ENCODE assay signal across 8 cellular contexts in the genomic region with DNA sequence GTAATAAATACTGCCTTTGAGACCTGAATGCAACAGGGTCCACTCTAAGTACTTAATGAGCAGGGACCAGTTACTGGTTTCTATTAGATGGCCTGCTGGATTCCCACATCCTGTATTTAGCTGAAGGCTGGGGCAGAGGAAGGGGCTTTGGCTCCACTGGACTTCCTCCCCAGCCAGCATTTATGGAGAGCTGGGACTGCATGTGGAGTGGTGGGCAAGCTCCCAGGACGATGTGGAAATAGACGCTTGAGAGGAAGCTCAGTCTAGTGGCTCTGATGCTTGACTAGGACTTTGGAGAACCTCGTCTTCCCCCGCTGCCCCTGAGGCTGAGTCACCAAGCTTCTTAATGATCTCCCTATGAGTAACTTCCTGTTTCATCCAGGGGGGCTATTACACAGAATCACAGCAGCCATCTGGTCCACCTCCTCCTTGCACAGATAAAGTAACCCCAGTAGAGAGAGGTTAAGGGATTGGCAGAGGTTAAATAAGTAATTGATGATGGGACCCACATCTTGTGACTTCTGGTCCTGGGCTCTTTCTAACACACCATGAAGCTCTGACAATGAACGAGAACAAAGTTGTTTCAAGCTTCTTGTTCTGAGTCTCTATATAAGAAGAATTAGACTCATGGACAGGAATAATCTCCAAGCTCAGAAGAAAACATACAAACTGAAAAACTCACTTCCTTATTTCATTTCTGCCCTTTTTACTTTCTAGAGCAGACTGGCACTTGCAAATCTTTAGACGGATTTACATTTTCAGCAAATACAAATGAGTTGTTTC.
DNase-seq lines count a peak whose midpoint lies in the region; ATAC-seq, FAIRE-seq and TF ChIP-seq lines count a peak whose summit lies in the region.

No MANE protein-coding gene starts in this region.

- no peak overlapping the region for H3K27ac Mint-ChIP-seq in activated CD4-positive, alpha-beta T cell treated with anti-CD3 and anti-CD28 coated beads for 36 hours
- peak overlapping the region; percentile 97 for H3K27ac Mint-ChIP-seq in activated B cell treated with CpG ODN at 0.5 μM for 24 hours

- WGBS in small intestine, 3 donors = 38 to 61% (median 60%) methylated on average over 6 of the region's 6 CpGs

- H3K4me3 ChIP-seq in small intestine (ENCODE audit: low read depth in 1 of 2, low read length in 2 of 2) = no peak overlapping the region

- CTCF ChIA-PET in activated CD4-positive, alpha-beta T cell treated with anti-CD3 and anti-CD28 coated beads for 36 hours (lab: Charles Lee) = interaction anchor here (0.7 to 0.8 kb wide), 2 partner anchors 66 to 94 kb away, joined by 3 read pairs; no protein-coding TSS in a partner anchor
- CTCF ChIA-PET in activated B cell treated with CpG ODN at 0.5 μM for 24 hours (lab: Charles Lee) = interaction anchor here (0.6 to 1.0 kb wide), 2 partner anchors 70 to 561 kb away, joined by 3 read pairs; no protein-coding TSS in a partner anchor
- CTCF ChIA-PET in HEK293T (lab: Yijun Ruan, JAX) = no interaction called here

- FAIRE-seq in small intestine (lab: Jason Lieb, UNC) = no peak

- POLR2A ChIA-PET in activated CD4-positive, alpha-beta T cell treated with anti-CD3 and anti-CD28 coated beads for 36 hours (lab: Charles Lee) = interaction anchor here (0.7 kb wide), 1 partner anchor 9 kb away, joined by 3 read pairs; no protein-coding TSS in a partner anchor
- POLR2A ChIA-PET in activated B cell treated with CpG ODN at 0.5 μM for 24 hours (lab: Charles Lee) = interaction anchor here (0.5 to 1.7 kb wide), 12 partner anchors 9 to 1209 kb away, joined by 3 to 13 read pairs (median 4); a partner anchor contains a TSS
- POLR2A ChIA-PET in HEK293T (lab: Yijun Ruan, JAX) = no interaction called here

- TF ChIP-seq CTCF in activated B cell treated with CpG ODN at 0.5 μM for 24 hours (IDR thresholded peaks at IDR 0.05) = no peak

- ATAC-seq in activated CD4-positive, alpha-beta T cell treated with anti-CD3 and anti-CD28 coated beads for 36 hours = peak; percentile 79
- peak; percentile 71 for ATAC-seq in GM21529 (IDR thresholded peaks at IDR 0.05; ENCODE audit: unreplicated experiment)
- ATAC-seq in activated B cell treated with CpG ODN at 0.5 μM for 24 hours (ENCODE audit: low read depth) = peak; percentile 90
- ATAC-seq in Right ventricle myocardium superior (ENCODE audit: poor library complexity) = peak; percentile 72

- peaks cover 15% of the 10 kb centered on the region for H3K4me1 Mint-ChIP-seq in activated CD4-positive, alpha-beta T cell treated with anti-CD3 and anti-CD28 coated beads for 36 hours
- peaks cover 28% of the 10 kb centered on the region for H3K4me1 Mint-ChIP-seq in activated B cell treated with CpG ODN at 0.5 μM for 24 hours

- H3K27me3 ChIP-seq in small intestine (ENCODE audit: control insufficient read depth in 2 of 2, insufficient read depth in 2 of 2, low read length in 2 of 2) = no peaks in the 10 kb centered on the region

- no peak overlapping the region for H3K4me3 Mint-ChIP-seq in activated CD4-positive, alpha-beta T cell treated with anti-CD3 and anti-CD28 coated beads for 36 hours
- peak overlapping the region; percentile 72 for H3K4me3 Mint-ChIP-seq in activated B cell treated with CpG ODN at 0.5 μM for 24 hours

- peaks cover 4% of the 10 kb centered on the region for H3K27me3 Mint-ChIP-seq in activated CD4-positive, alpha-beta T cell treated with anti-CD3 and anti-CD28 coated beads for 36 hours
- H3K27me3 Mint-ChIP-seq in activated B cell treated with CpG ODN at 0.5 μM for 24 hours = no peaks in the 10 kb centered on the region

- H3K27ac ChIP-seq in small intestine (ENCODE audit: low read depth in 1 of 2, low read length in 1 of 2) = peak overlapping the region in 1 of 2 donors; percentile 71

- H3K9me3 Mint-ChIP-seq in activated CD4-positive, alpha-beta T cell treated with anti-CD3 and anti-CD28 coated beads for 36 hours (ENCODE audit: low read depth) = no peaks in the 10 kb centered on the region
- no peaks in the 10 kb centered on the region for H3K9me3 Mint-ChIP-seq in activated B cell treated with CpG ODN at 0.5 μM for 24 hours

- no peaks in the 10 kb centered on the region for H3K9me3 ChIP-seq in small intestine (ENCODE audit: control insufficient read depth, low read depth)

- H3K36me3 Mint-ChIP-seq in activated CD4-positive, alpha-beta T cell treated with anti-CD3 and anti-CD28 coated beads for 36 hours (ENCODE audit: low read depth) = no peaks in the 10 kb centered on the region
- no peaks in the 10 kb centered on the region for H3K36me3 Mint-ChIP-seq in activated B cell treated with CpG ODN at 0.5 μM for 24 hours (ENCODE audit: low read depth)

- DNase-seq in activated CD4-positive, alpha-beta T cell treated with anti-CD3 and anti-CD28 coated beads for 36 hours = peak; percentile 40
- no peak for DNase-seq in activated CD4-positive, alpha-beta T cell treated with anti-CD3 and anti-CD28 coated beads, Interleukin-2, amount 50 U/mL, for 1 hour
- DNase-seq in HT1080 (ENCODE audit: low read depth) = peak; percentile 100
- peak; percentile 47 for DNase-seq in activated B cell treated with CpG ODN at 0.5 μM for 24 hours
- peak; percentile 86 for DNase-seq in Right ventricle myocardium superior
- peak; percentile 14 for DNase-seq in small intestine
- DNase-seq in HEK293T (ENCODE audit: extremely low spot score) = no peak

- H3K4me1 ChIP-seq in small intestine (ENCODE audit: control insufficient read depth in 2 of 2, insufficient read depth in 1 of 2, low read depth in 1 of 2, low read length in 1 of 2) = no peaks in the 10 kb centered on the region

- intact Hi-C loops in activated CD4-positive, alpha-beta T cell treated with anti-CD3 and anti-CD28 coated beads for 36 hours (cut with DNase I, micrococcal nuclease) = no loop called here
- intact Hi-C loops in activated B cell treated with CpG ODN at 0.5 μM for 24 hours (cut with micrococcal nuclease) = loop anchor here (1.0 to 2.0 kb wide), 5 partner anchors 44 to 126 kb away; no protein-coding TSS in a partner anchor
- intact Hi-C loops in Right ventricle myocardium superior (cut with DNase I) = loop anchor here (5.0 to 10.0 kb wide), 2 partner anchors 41 to 62 kb away; no protein-coding TSS in a partner anchor

- no peaks in the 10 kb centered on the region for H3K36me3 ChIP-seq in small intestine (ENCODE audit: control insufficient read depth in 2 of 2, insufficient read depth in 2 of 2, low read length in 2 of 2)

TF ChIP-seq in HEK293T, 16 proteins besides CTCF, POLR2A, EP300 and RAD21:
- TF ChIP-seq HDGF (IDR thresholded peaks at IDR 0.05; ENCODE audit: borderline replicate concordance) (no peak), BHLHE40 (IDR thresholded peaks at IDR 0.05; ENCODE audit: borderline replicate concordance) (no peak), SUZ12 (IDR thresholded peaks at IDR 0.05) (no peak), CTBP1 (IDR thresholded peaks at IDR 0.05; ENCODE audit: borderline replicate concordance) (no peak), ARNT (IDR thresholded peaks at IDR 0.05) (no peak), FOXM1 (IDR thresholded peaks at IDR 0.05; ENCODE audit: borderline replicate concordance) (no peak), SP1 (IDR thresholded peaks at IDR 0.05) (no peak), TARDBP (IDR thresholded peaks at IDR 0.05) (no peak), ZNF384 (IDR thresholded peaks at IDR 0.05) (no peak), ELF4 (IDR thresholded peaks at IDR 0.05) (no peak), NFRKB (IDR thresholded peaks at IDR 0.05) (no peak), FOXA1 (IDR thresholded peaks at IDR 0.05) (no peak), LEF1 (IDR thresholded peaks at IDR 0.05; ENCODE audit: borderline replicate concordance) (no peak), L3MBTL2 (conservative IDR thresholded peaks at IDR 0.05) (no peak), FOXK2 (IDR thresholded peaks at IDR 0.05) (no peak)
- TF ChIP-seq, protein P1, sequence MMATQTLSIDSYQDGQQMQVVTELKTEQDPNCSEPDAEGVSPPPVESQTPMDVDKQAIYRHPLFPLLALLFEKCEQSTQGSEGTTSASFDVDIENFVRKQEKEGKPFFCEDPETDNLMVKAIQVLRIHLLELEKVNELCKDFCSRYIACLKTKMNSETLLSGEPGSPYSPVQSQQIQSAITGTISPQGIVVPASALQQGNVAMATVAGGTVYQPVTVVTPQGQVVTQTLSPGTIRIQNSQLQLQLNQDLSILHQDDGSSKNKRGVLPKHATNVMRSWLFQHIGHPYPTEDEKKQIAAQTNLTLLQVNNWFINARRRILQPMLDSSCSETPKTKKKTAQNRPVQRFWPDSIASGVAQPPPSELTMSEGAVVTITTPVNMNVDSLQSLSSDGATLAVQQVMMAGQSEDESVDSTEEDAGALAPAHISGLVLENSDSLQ (IDR thresholded peaks at IDR 0.05) = no peak

Comparison
In these comparisons a context has a peak if more than half of its experiments do, and no peak if none do; other contexts are left out.
1. DNase-seq: peak in activated CD4-positive, alpha-beta T cell treated with anti-CD3 and anti-CD28 coated beads for 36 hours (single experiment), HT1080 (single experiment), activated B cell treated with CpG ODN at 0.5 μM for 24 hours (single experiment), Right ventricle myocardium superior (single experiment) and small intestine (single experiment); none in activated CD4-positive, alpha-beta T cell treated with anti-CD3 and anti-CD28 coated beads, Interleukin-2, amount 50 U/mL, for 1 hour (single experiment) and HEK293T (single experiment).
2. intact Hi-C loops: an anchor here in activated B cell treated with CpG ODN at 0.5 μM for 24 hours (1.0 to 2.0 kb wide) and Right ventricle myocardium superior (5.0 to 10.0 kb wide); none called in activated CD4-positive, alpha-beta T cell treated with anti-CD3 and anti-CD28 coated beads for 36 hours.
3. Peak in every context shown above with its lines, with median percentiles within 50 percentile points of each other: ATAC-seq.